In the genomic region with DNA sequence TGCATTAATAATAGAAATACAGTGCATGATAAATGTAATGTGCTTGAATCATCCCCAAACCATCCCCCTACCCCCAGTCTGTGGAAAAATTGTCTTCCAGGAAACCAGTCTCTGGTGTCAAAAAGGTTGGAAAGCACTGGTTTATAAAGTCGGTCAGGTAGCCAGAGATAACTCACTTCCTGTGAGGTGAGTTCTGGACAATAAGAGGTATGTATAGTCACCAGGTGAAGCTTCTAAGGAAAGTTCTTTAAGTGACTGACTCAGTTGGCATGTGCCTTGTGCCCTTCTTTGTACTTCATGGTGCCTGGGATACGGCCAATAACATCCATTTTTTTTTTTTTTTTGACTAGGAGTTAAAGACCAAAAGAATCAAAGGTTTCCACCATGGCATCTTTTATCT, we compare ENCODE assay signal across 17 cellular contexts.
DNase-seq lines count a peak whose midpoint lies in the region; FAIRE-seq and TF ChIP-seq lines count a peak whose summit lies in the region.
"Had no signal": no experiment of that assay in that cellular context is flagged by ENCODE, and none has a peak within 500 bp of the region (broad histone marks: within the 10 kb centered on the region; RNA-seq: fewer than 3 reads in every experiment).

No MANE protein-coding gene starts in this region.

- no peak overlapping the region for H3K14ac ChIP-seq in trophoblast cell (ENCODE audit: low read length)

- no peak overlapping the region for H4K91ac ChIP-seq in trophoblast cell (ENCODE audit: low read depth, low read length)

- H3K36me3 ChIP-seq in trophoblast cell (ENCODE audit: control insufficient read depth in 1 of 2, insufficient read depth in 2 of 2, low read length in 2 of 2) (no peaks in the 10 kb centered on the region), HAP-1 (replicated peaks) (no peaks in the 10 kb centered on the region)
- H3K36me3 ChIP-seq: BE2C had no signal

- no peak overlapping the region for H3K4me3 ChIP-seq in trophoblast cell (ENCODE audit: low read depth, low read length)
- H3K4me3 ChIP-seq in HAP-1 = no peak overlapping the region
- H3K4me3 ChIP-seq: K562 had no signal

- H3K4me1 ChIP-seq in trophoblast cell (ENCODE audit: control insufficient read depth in 1 of 2, insufficient read depth in 2 of 2, low read length in 2 of 2) (no peaks in the 10 kb centered on the region), HAP-1 (no peaks in the 10 kb centered on the region)
- H3K4me1 ChIP-seq: BE2C had no signal

- no peak overlapping the region for H3K23ac ChIP-seq in trophoblast cell (ENCODE audit: low read length)

- H3K18ac ChIP-seq in trophoblast cell (ENCODE audit: low read length) = no peak overlapping the region

- in situ Hi-C loops in HAP-1 (cut with MboI; ENCODE audit: low sequenced_read_pairs) = no loop called here

- no peak overlapping the region for H2BK120ac ChIP-seq in trophoblast cell (ENCODE audit: insufficient read depth, low read length, poor library complexity)

- peak; percentile 21 for FAIRE-seq in D721Med (lab: Jason Lieb, UNC)
- FAIRE-seq: G401.6, GM12891, K562 had no signal

- no peaks in the 10 kb centered on the region for H3K27me3 ChIP-seq in trophoblast cell (ENCODE audit: insufficient read depth, low read length)
- no peaks in the 10 kb centered on the region for H3K27me3 ChIP-seq in HAP-1 (ENCODE audit: low read depth)
- H3K27me3 ChIP-seq: BE2C had no signal

- no peak overlapping the region for H2BK12ac ChIP-seq in trophoblast cell (ENCODE audit: low read length)

- H3K9ac ChIP-seq in trophoblast cell (ENCODE audit: low read length) = no peak overlapping the region

- H3K27ac ChIP-seq in RWPE1 (no peak overlapping the region), epithelial cell of prostate (peak overlapping the region; percentile 85), trophoblast cell (ENCODE audit: low read depth, low read length) (no peak overlapping the region)

- H3K79me1 ChIP-seq in trophoblast cell (ENCODE audit: low read length) = no peaks in the 10 kb centered on the region

- TF ChIP-seq CTCF in D721Med (IDR thresholded peaks at IDR 0.05; ENCODE audit: insufficient read depth, missing control alignments) (no peak), RWPE1 (conservative IDR thresholded peaks at IDR 0.05; ENCODE audit: low read depth) (no peak)

- no peak overlapping the region for H2AK5ac ChIP-seq in trophoblast cell (ENCODE audit: low read length)

- POLR2A ChIA-PET in RWPE1 (lab: Yijun Ruan, JAX; ENCODE audit: low non-redundant PET) = interaction anchor here (0.7 kb wide), 1 partner anchor 916 kb away, joined by 3 read pairs; no protein-coding TSS in a partner anchor

- H3K4ac ChIP-seq in trophoblast cell (ENCODE audit: low read depth, low read length) = no peak overlapping the region

- H2AFZ ChIP-seq in trophoblast cell (ENCODE audit: insufficient read depth, low read length, poor library complexity) = no peak overlapping the region

- H4K8ac ChIP-seq in trophoblast cell (ENCODE audit: low read depth, low read length) = no peak overlapping the region

- H3K79me2 ChIP-seq in trophoblast cell (ENCODE audit: control insufficient read depth, insufficient read depth, low read length, poor library complexity) = no peaks in the 10 kb centered on the region

- H3K9me3 ChIP-seq in trophoblast cell (ENCODE audit: insufficient read depth, low read depth, low read length) (no peaks in the 10 kb centered on the region), HAP-1 (no peaks in the 10 kb centered on the region)
- H3K9me3 ChIP-seq: BE2C had no signal

- no peak overlapping the region for H3K4me2 ChIP-seq in trophoblast cell (ENCODE audit: low read length)

- no CpG with 5 or more reads among the region's 2 CpGs for WGBS in trophoblast cell (ENCODE audit: extremely low coverage, insufficient coverage, insufficient read length)

- no peak for DNase-seq in D721Med (ENCODE audit: insufficient read length, low spot score)
- DNase-seq in RWPE1 (ENCODE audit: low spot score) = peak; percentile 26
- DNase-seq in epithelial cell of prostate (ENCODE audit: low read depth, low spot score) = peak; percentile 49
- DNase-seq in trophoblast cell = peak; percentile 3 to 61
- DNase-seq in NCI-H2029 treated with DMSO at 0.1 percent for 48 hours (lab: John Stamatoyannopoulos, UW) = no peak
- DNase-seq in nucleus accumbens (lab: John Stamatoyannopoulos, UW) = no peak
- DNase-seq in HAP-1 (ENCODE audit: low spot score in 2 of 2) = no peak
- DNase-seq: BE2C; CD4-positive, alpha-beta memory T cell; DMS153; DMS79 treated with DMSO at 0.1 percent for 48 hours; EL; GOT3; H9 had no signal

- H2BK5ac ChIP-seq in trophoblast cell (ENCODE audit: low read depth, low read length, poor library complexity) = no peak overlapping the region

- no peak overlapping the region for H4K12ac ChIP-seq in trophoblast cell (ENCODE audit: low read depth, low read length)

- CTCF ChIA-PET in RWPE1 (lab: Yijun Ruan, JAX) = interaction anchor here (0.6 kb wide), 1 partner anchor 237 kb away, joined by 4 read pairs; no protein-coding TSS in a partner anchor

Comparison
In these comparisons a context has a peak if more than half of its experiments do, and no peak if none do; other contexts are left out.
1. DNase-seq: peak in RWPE1 (single experiment), epithelial cell of prostate (single experiment) and trophoblast cell (2 of 2); none in D721Med (single experiment), NCI-H2029 treated with DMSO at 0.1 percent for 48 hours (single experiment), nucleus accumbens (0 of 56) and HAP-1 (0 of 2).